ENCODE assay signal across 32 cellular contexts in the genomic region with DNA sequence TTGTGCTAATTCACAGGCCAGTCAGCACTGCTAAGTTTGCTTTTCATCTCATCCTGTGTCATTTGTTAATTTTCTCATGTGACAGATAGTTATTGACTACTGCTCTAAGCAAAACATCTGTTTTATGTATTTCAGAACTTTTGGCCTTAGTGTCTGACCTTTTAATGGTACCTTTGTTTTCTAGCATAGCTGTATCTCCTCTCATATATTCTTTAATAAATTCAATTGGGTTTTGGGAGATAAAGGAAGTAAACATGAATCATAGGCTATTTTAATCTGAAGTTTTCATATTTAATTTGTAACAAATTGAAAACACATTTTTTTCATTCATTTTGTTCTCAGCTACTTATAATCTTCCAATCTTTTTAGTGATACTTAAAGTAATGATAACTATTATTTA.
"Had no signal": no experiment of that assay in that cellular context is flagged by ENCODE, and none has a peak within 500 bp of the region (broad histone marks: within the 10 kb centered on the region; RNA-seq: fewer than 3 reads in every experiment).

No MANE protein-coding gene starts in this region.

- DNase-seq: activated B cell treated with CpG ODN at 0.5 μM for 24 hours; activated CD4-positive, alpha-beta T cell treated with anti-CD3 and anti-CD28 coated beads for 48 hours; activated CD4-positive, alpha-beta T cell treated with anti-CD3 and anti-CD28 coated beads, Interleukin-2, amount 50 U/mL, for 1 hour; activated CD4-positive, alpha-beta T cell treated with anti-CD3 and anti-CD28 coated beads, Interleukin-2, amount 50 U/mL, for 48 hours; activated CD8-positive, alpha-beta memory T cell treated with anti-CD3 and anti-CD28 coated beads for 24 hours; activated CD8-positive, alpha-beta T cell treated with anti-CD3 and anti-CD28 coated beads for 36 hours; activated effector memory CD4-positive, alpha-beta T cell treated with Interleukin-2 at 50 U/mL for 16 hours; activated gamma-delta T cell treated with Interleukin-2 at 50 U/mL for 16 hours; activated naive CD4-positive, alpha-beta T cell treated with Interleukin-2 at 50 U/mL for 16 hours; activated naive CD8-positive, alpha-beta T cell treated with anti-CD3 and anti-CD28 coated beads for 36 hours; activated naive CD8-positive, alpha-beta T cell treated with anti-CD3 and anti-CD28 coated beads, Interleukin-2, amount 50 U/mL, for 24 hours; activated T-cell treated with anti-CD3 and anti-CD28 coated beads, Interleukin-2, amount 50 U/mL, for 4 hours; adrenal gland; amygdala; aorta; body of pancreas; caudate nucleus; cortex of kidney; dermis blood vessel endothelial cell; effector CD4-positive, alpha-beta T cell; esophagus squamous epithelium; head of caudate nucleus; hippocampal formation; T1000; WERI-Rb-1 had no signal

- H3K4me1 Mint-ChIP-seq: activated T-helper 17 cell treated with anti-CD3 and anti-CD28 coated beads, Interleukin-2, amount 50 U/mL, for 72 hours had no signal

- ATAC-seq: activated CD4-positive, CD25-positive, alpha-beta regulatory T cell treated with anti-CD3 and anti-CD28 coated beads, Interleukin-2, amount 50 U/mL, for 24 hours; activated CD8-positive, alpha-beta T cell treated with anti-CD3 and anti-CD28 coated beads for 36 hours; activated naive CD8-positive, alpha-beta T cell treated with anti-CD3 and anti-CD28 coated beads, Interleukin-2, amount 50 U/mL, for 24 hours; activated T-cell treated with anti-CD3 and anti-CD28 coated beads, Interleukin-2, amount 50 U/mL, for 4 hours; activated T-helper 17 cell treated with anti-CD3 and anti-CD28 coated beads, Interleukin-2, amount 50 U/mL, for 72 hours; body of pancreas had no signal

- H3K36me3 ChIP-seq: adrenal gland, esophagus squamous epithelium, WERI-Rb-1 had no signal

- H3K27me3 Mint-ChIP-seq: activated B cell treated with CpG ODN at 0.5 μM for 24 hours; activated CD8-positive, alpha-beta T cell treated with anti-CD3 and anti-CD28 coated beads for 36 hours; activated naive CD4-positive, alpha-beta T cell treated with anti-CD3 and anti-CD28 coated beads, Interleukin-2, amount 50 U/mL, for 24 hours; activated naive CD8-positive, alpha-beta T cell treated with anti-CD3 and anti-CD28 coated beads for 36 hours; activated naive CD8-positive, alpha-beta T cell treated with anti-CD3 and anti-CD28 coated beads, Interleukin-2, amount 50 U/mL, for 24 hours; activated T-helper 17 cell treated with anti-CD3 and anti-CD28 coated beads, Interleukin-2, amount 50 U/mL, for 72 hours had no signal

- H3K36me3 Mint-ChIP-seq: activated naive CD4-positive, alpha-beta T cell treated with anti-CD3 and anti-CD28 coated beads, Interleukin-2, amount 50 U/mL, for 24 hours had no signal

- H3K9me3 ChIP-seq: adrenal gland had no signal

- H3K4me1 ChIP-seq: adrenal gland, esophagus squamous epithelium had no signal

- H3K4me3 Mint-ChIP-seq: activated B cell treated with CpG ODN at 0.5 μM for 24 hours; activated CD8-positive, alpha-beta T cell treated with anti-CD3 and anti-CD28 coated beads for 36 hours; activated naive CD4-positive, alpha-beta T cell treated with anti-CD3 and anti-CD28 coated beads, Interleukin-2, amount 50 U/mL, for 24 hours; activated naive CD8-positive, alpha-beta T cell treated with anti-CD3 and anti-CD28 coated beads for 36 hours; activated naive CD8-positive, alpha-beta T cell treated with anti-CD3 and anti-CD28 coated beads, Interleukin-2, amount 50 U/mL, for 24 hours; activated T-cell treated with anti-CD3 and anti-CD28 coated beads, Interleukin-2, amount 50 U/mL, for 4 hours; activated T-helper 17 cell treated with anti-CD3 and anti-CD28 coated beads, Interleukin-2, amount 50 U/mL, for 72 hours; T-helper 2 cell treated with Interferon-gamma antibody and Interleukin-4, amounts not matched to agents 5 μg/mL and 100 μg/mL, for 36 hours had no signal

- H3K4me3 ChIP-seq: adrenal gland, body of pancreas, esophagus squamous epithelium had no signal

- H3K27ac Mint-ChIP-seq: activated B cell treated with CpG ODN at 0.5 μM for 24 hours; activated CD8-positive, alpha-beta T cell treated with anti-CD3 and anti-CD28 coated beads for 36 hours; activated naive CD4-positive, alpha-beta T cell treated with anti-CD3 and anti-CD28 coated beads, Interleukin-2, amount 50 U/mL, for 24 hours; activated naive CD8-positive, alpha-beta T cell treated with anti-CD3 and anti-CD28 coated beads for 36 hours; activated naive CD8-positive, alpha-beta T cell treated with anti-CD3 and anti-CD28 coated beads, Interleukin-2, amount 50 U/mL, for 24 hours; activated T-helper 17 cell treated with anti-CD3 and anti-CD28 coated beads, Interleukin-2, amount 50 U/mL, for 72 hours; T-helper 2 cell treated with Interferon-gamma antibody and Interleukin-4, amounts not matched to agents 5 μg/mL and 100 μg/mL, for 36 hours had no signal

- FAIRE-seq: endothelial cell of umbilical vein, frontal cortex had no signal

- H3K27me3 ChIP-seq: adrenal gland, body of pancreas, esophagus squamous epithelium had no signal

- H3K9me3 Mint-ChIP-seq: activated naive CD4-positive, alpha-beta T cell treated with anti-CD3 and anti-CD28 coated beads, Interleukin-2, amount 50 U/mL, for 24 hours; activated T-helper 17 cell treated with anti-CD3 and anti-CD28 coated beads, Interleukin-2, amount 50 U/mL, for 72 hours had no signal

- H3K27ac ChIP-seq: adrenal gland, body of pancreas, epithelial cell of prostate, esophagus squamous epithelium, WERI-Rb-1 had no signal
